Comparison of ENCODE assay signal across 24 cellular contexts in the genomic region with DNA sequence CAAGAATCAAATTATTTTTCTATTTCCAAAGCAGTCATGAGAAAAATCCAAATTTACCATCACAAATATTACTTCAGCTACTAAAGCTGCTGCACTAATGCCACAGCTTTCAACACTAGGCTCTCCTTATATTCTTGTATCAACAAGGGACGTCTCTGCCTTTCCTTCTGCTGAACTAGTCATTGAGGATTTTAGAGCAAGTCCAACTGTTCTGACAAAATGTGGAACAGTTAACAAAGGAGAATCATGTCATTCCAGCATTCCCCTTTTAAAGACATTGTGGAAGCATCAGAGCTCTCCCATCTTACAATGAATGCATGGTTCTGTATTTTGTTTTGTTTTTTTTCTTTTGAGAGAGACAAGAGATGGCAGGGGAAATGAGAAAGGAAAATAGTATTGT. TPM values are rescaled to one million over a fixed set of nuclear protein-coding genes. Genes with fewer than 3 reads are reported as not detected.
DNase-seq lines count a peak whose midpoint lies in the region; TF ChIP-seq lines count a peak whose summit lies in the region.
"Had no signal": no experiment of that assay in that cellular context is flagged by ENCODE, and none has a peak within 500 bp of the region (broad histone marks: within the 10 kb centered on the region; RNA-seq: fewer than 3 reads in every experiment).

No MANE protein-coding gene starts in this region.

- intact Hi-C loops in esophagus squamous epithelium (cut with DNase I), result no loop called here

- H3K9me3 ChIP-seq in adipocyte (ENCODE audit: control insufficient read depth, low read length) (no peaks in the 10 kb centered on the region), esophagus squamous epithelium (no peaks in the 10 kb centered on the region), skeletal muscle tissue (ENCODE audit: control insufficient read depth in 3 of 3, low read length in 3 of 3) (no peaks in the 10 kb centered on the region)
- H3K9me3 ChIP-seq: heart left ventricle, SK-N-SH, upper lobe of right lung had no signal

- H3K27ac ChIP-seq in esophagus squamous epithelium, result peak overlapping the region in 3 of 4 donors; percentile 17 to 71 (median 58)
- H3K27ac ChIP-seq in skeletal muscle tissue (ENCODE audit: low read depth, low read length), result peak overlapping the region; percentile 23
- H3K27ac ChIP-seq: brain microvascular endothelial cell, GM23248, upper lobe of right lung had no signal

- no peak overlapping the region for H3K4me3 ChIP-seq in adipocyte (ENCODE audit: low read length)
- no peak overlapping the region for H3K4me3 ChIP-seq in esophagus squamous epithelium
- H3K4me3 ChIP-seq in skeletal muscle tissue (ENCODE audit: low read length in 3 of 3), result no peak overlapping the region
- H3K4me3 ChIP-seq: GM23248, heart left ventricle, upper lobe of right lung had no signal

- H3K4me1 ChIP-seq in adipocyte (ENCODE audit: control insufficient read depth, insufficient read depth, low read length) (peaks cover 16% of the 10 kb centered on the region), esophagus squamous epithelium (peaks cover 6 to 50% (median 23%) of the 10 kb centered on the region in 3 donors), skeletal muscle tissue (ENCODE audit: control insufficient read depth in 3 of 3, insufficient read depth in 3 of 3, low read length in 3 of 3) (peaks cover 43 to 60% (median 50%) of the 10 kb centered on the region in 3 donors)

- 50 to 56% methylated on average over 1 of the region's 1 CpG for WGBS in esophagus squamous epithelium, 2 donors

- DNase-seq in adipocyte (ENCODE audit: low read depth) (peak; percentile 7), esophagus squamous epithelium (lab: John Stamatoyannopoulos, UW) (no peak), middle frontal gyrus (ENCODE audit: extremely low spot score, low spot score) (peak; percentile 68), SW480 (ENCODE audit: low spot score) (no peak)
- no peak for DNase-seq in activated CD4-positive, alpha-beta T cell treated with anti-CD3 and anti-CD28 coated beads, Interleukin-2, amount 50 U/mL, for 48 hours
- no peak for DNase-seq in activated naive CD4-positive, alpha-beta T cell treated with anti-CD3 and anti-CD28 coated beads, Interleukin-2, amount 50 U/mL, for 16 hours
- no peak for DNase-seq in activated CD4-positive, alpha-beta T cell treated with anti-CD3 and anti-CD28 coated beads for 4 hours
- DNase-seq: activated CD4-positive, alpha-beta memory T cell treated with anti-CD3 and anti-CD28 coated beads for 36 hours; activated CD8-positive, alpha-beta memory T cell treated with anti-CD3 and anti-CD28 coated beads, Interleukin-2, amount 50 U/mL, for 4 hours; activated naive CD4-positive, alpha-beta T cell; brain microvascular endothelial cell; GM23248; heart left ventricle; Kasumi-1; kidney glomerular epithelial cell; NCI-H1436 treated with DMSO at 0.1 percent for 48 hours; NCI-H2081 treated with DMSO at 0.1 percent for 48 hours; NCI-H2227 treated with DMSO at 0.1 percent for 48 hours; NCI-H69; PC-3; posterior cingulate gyrus; SK-N-SH; upper lobe of right lung had no signal

- H3K36me3 ChIP-seq in adipocyte (ENCODE audit: control insufficient read depth, insufficient read depth, low read length, severe bottlenecking) (no peaks in the 10 kb centered on the region), esophagus squamous epithelium (no peaks in the 10 kb centered on the region), skeletal muscle tissue (ENCODE audit: control insufficient read depth in 3 of 3, insufficient read depth in 3 of 3, low read length in 3 of 3) (peaks cover 0 to 3% (median 2%) of the 10 kb centered on the region in 3 donors)
- H3K36me3 ChIP-seq: brain microvascular endothelial cell, upper lobe of right lung had no signal

- H3K9ac ChIP-seq in adipocyte (ENCODE audit: low read length), result no peak overlapping the region
- H3K9ac ChIP-seq in skeletal muscle tissue (ENCODE audit: low read depth in 1 of 3, low read length in 3 of 3), result peak overlapping the region in 1 of 3 donors; percentile 0
- H3K9ac ChIP-seq: GM23248, SK-N-SH had no signal

- no peak for TF ChIP-seq CTCF in esophagus squamous epithelium (IDR thresholded peaks at IDR 0.05)

- no peak for TF ChIP-seq POLR2A in esophagus squamous epithelium (IDR thresholded peaks at IDR 0.05)

- H3K27me3 ChIP-seq in adipocyte (replicated peaks; ENCODE audit: control insufficient read depth, insufficient read depth, low read length) (no peaks in the 10 kb centered on the region), esophagus squamous epithelium (no peaks in the 10 kb centered on the region), skeletal muscle tissue (ENCODE audit: control insufficient read depth in 3 of 3, insufficient read depth in 3 of 3, low read length in 3 of 3) (no peaks in the 10 kb centered on the region)
- H3K27me3 ChIP-seq: brain microvascular endothelial cell, heart left ventricle, upper lobe of right lung had no signal

RNA-seq across cellular contexts. Expression of gene FAM13C, which starts 28.6 kb away (rescaled TPM):
- total RNA-seq in esophagus squamous epithelium (10 to 100 TPM in 1 of 4 donors, 1 to 10 TPM in 3; 2.8 to 26.9 (median 7.1) TPM), skeletal muscle tissue (31.8 TPM)
- total RNA-seq: activated CD4-positive, alpha-beta memory T cell treated with anti-CD3 and anti-CD28 coated beads for 36 hours had no signal

Comparison
In these comparisons a context has a peak if more than half of its experiments do, and no peak if none do; other contexts are left out.
1. DNase-seq: peak in adipocyte (single experiment) and middle frontal gyrus (single experiment); none in esophagus squamous epithelium (single experiment), activated CD4-positive, alpha-beta T cell treated with anti-CD3 and anti-CD28 coated beads, Interleukin-2, amount 50 U/mL, for 48 hours (0 of 2), activated naive CD4-positive, alpha-beta T cell treated with anti-CD3 and anti-CD28 coated beads, Interleukin-2, amount 50 U/mL, for 16 hours (single experiment), activated CD4-positive, alpha-beta T cell treated with anti-CD3 and anti-CD28 coated beads for 4 hours (0 of 2) and SW480 (single experiment).